Comparison of ENCODE assay signal across 23 cellular contexts in the genomic region with DNA sequence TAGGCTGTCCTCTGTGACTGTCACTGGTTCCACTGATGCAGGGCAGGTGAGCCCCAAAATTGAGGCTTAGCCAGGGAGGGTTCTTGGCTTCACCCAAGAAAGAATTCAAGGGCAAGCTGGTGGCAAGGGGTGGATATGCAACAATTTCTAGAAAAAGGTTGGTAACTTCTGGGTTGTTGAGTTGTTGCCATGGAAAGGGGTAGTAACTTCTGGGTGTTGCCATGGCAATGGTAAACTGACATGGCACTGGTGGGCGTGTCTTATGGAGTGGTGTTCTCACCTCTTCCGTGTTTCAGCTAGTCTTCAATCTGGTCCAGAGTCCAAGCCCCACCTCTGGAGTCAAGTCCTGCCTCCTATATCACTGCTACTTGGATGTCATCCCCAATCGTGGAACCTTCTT. TPM values are rescaled to one million over a fixed set of nuclear protein-coding genes. Genes with fewer than 3 reads are reported as not detected.
DNase-seq lines count a peak whose midpoint lies in the region; ATAC-seq and TF ChIP-seq lines count a peak whose summit lies in the region.
"Had no signal": no experiment of that assay in that cellular context is flagged by ENCODE, and none has a peak within 500 bp of the region (broad histone marks: within the 10 kb centered on the region; RNA-seq: fewer than 3 reads in every experiment).

No MANE protein-coding gene starts in this region.

- no peak overlapping the region for H3K23ac ChIP-seq in trophoblast cell (ENCODE audit: low read length)

- no peaks in the 10 kb centered on the region for H3K79me2 ChIP-seq in trophoblast cell (ENCODE audit: control insufficient read depth, insufficient read depth, low read length, poor library complexity)

- H4K8ac ChIP-seq in trophoblast cell (ENCODE audit: low read depth, low read length) = no peak overlapping the region

- H2AK5ac ChIP-seq in trophoblast cell (ENCODE audit: low read length) = no peak overlapping the region

- no peak overlapping the region for H3K4ac ChIP-seq in trophoblast cell (ENCODE audit: low read depth, low read length)

- no peaks in the 10 kb centered on the region for H3K9me3 ChIP-seq in trophoblast cell (ENCODE audit: insufficient read depth, low read depth, low read length)
- H3K9me3 ChIP-seq: uterus had no signal

- no peak overlapping the region for H3K4me3 ChIP-seq in trophoblast cell (ENCODE audit: low read depth, low read length)
- H3K4me3 ChIP-seq: uterus had no signal

- peaks cover 4% of the 10 kb centered on the region for H3K79me1 ChIP-seq in trophoblast cell (ENCODE audit: low read length)

- WGBS in trophoblast cell (ENCODE audit: extremely low coverage, insufficient coverage, insufficient read length) = no CpG with 5 or more reads among the region's 3 CpGs

- no peak overlapping the region for H4K12ac ChIP-seq in trophoblast cell (ENCODE audit: low read depth, low read length)

- H3K14ac ChIP-seq in trophoblast cell (ENCODE audit: low read length) = no peak overlapping the region

- no peak overlapping the region for H3K27ac ChIP-seq in foreskin keratinocyte
- H3K27ac ChIP-seq in trophoblast cell (ENCODE audit: low read depth, low read length) = no peak overlapping the region
- H3K27ac ChIP-seq: uterus had no signal

- H3K36me3 ChIP-seq in trophoblast cell (ENCODE audit: control insufficient read depth in 1 of 2, insufficient read depth in 2 of 2, low read length in 2 of 2) = no peaks in the 10 kb centered on the region
- H3K36me3 ChIP-seq: uterus had no signal

- H3K18ac ChIP-seq in trophoblast cell (ENCODE audit: low read length) = no peak overlapping the region

- H3K4me2 ChIP-seq in trophoblast cell (ENCODE audit: low read length) = no peak overlapping the region

- H3K27me3 ChIP-seq in foreskin keratinocyte = no peaks in the 10 kb centered on the region
- H3K27me3 ChIP-seq in trophoblast cell (ENCODE audit: insufficient read depth, low read length) = no peaks in the 10 kb centered on the region
- H3K27me3 ChIP-seq: uterus had no signal

- no peak overlapping the region for H2BK12ac ChIP-seq in trophoblast cell (ENCODE audit: low read length)

- ATAC-seq in foreskin keratinocyte (peak; percentile 10), GM18520 (IDR thresholded peaks at IDR 0.05; ENCODE audit: unreplicated experiment) (no peak)
- no peak for ATAC-seq in activated CD4-positive, CD25-positive, alpha-beta regulatory T cell treated with anti-CD3 and anti-CD28 coated beads, Interleukin-2, amount 50 U/mL, for 24 hours

- H2AFZ ChIP-seq in trophoblast cell (ENCODE audit: insufficient read depth, low read length, poor library complexity) = no peak overlapping the region

- peak; percentile 57 for DNase-seq in activated effector memory CD4-positive, alpha-beta T cell treated with anti-CD3 and anti-CD28 coated beads, Interleukin-2, amount 50 U/mL, for 16 hours
- no peak for DNase-seq in activated effector memory CD4-positive, alpha-beta T cell treated with Interleukin-2 at 50 U/mL for 16 hours
- peak; percentile 55 for DNase-seq in MV-4-11 (lab: John Stamatoyannopoulos, UW)
- no peak for DNase-seq in foreskin keratinocyte
- no peak for DNase-seq in trophoblast cell
- DNase-seq in DMS79 treated with DMSO at 0.1 percent for 48 hours (lab: John Stamatoyannopoulos, UW) = no peak
- DNase-seq: activated CD8-positive, alpha-beta memory T cell treated with anti-CD3 and anti-CD28 coated beads, Interleukin-2, amount 50 U/mL, for 48 hours; activated gamma-delta T cell treated with Interleukin-2 at 50 U/mL for 16 hours; amniotic stem cell; CD4-positive, CD25-positive, alpha-beta regulatory T cell; dermis blood vessel endothelial cell; foreskin melanocyte; Kasumi-1; NCI-H1436 treated with DMSO at 0.1 percent for 48 hours; NCI-H82; stimulated activated CD8-positive, alpha-beta memory T cell treated with anti-CD3 and anti-CD28 coated beads, Interleukin-4, amount 100 ng/mL, for 48 hours; uterus had no signal

- H3K4me1 ChIP-seq in foreskin keratinocyte (no peaks in the 10 kb centered on the region), trophoblast cell (ENCODE audit: control insufficient read depth in 1 of 2, insufficient read depth in 2 of 2, low read length in 2 of 2) (peaks cover 0 to 7% of the 10 kb centered on the region in 2 experiments)
- H3K4me1 ChIP-seq: uterus had no signal

- H2BK120ac ChIP-seq in trophoblast cell (ENCODE audit: insufficient read depth, low read length, poor library complexity) = no peak overlapping the region

- H4K91ac ChIP-seq in trophoblast cell (ENCODE audit: low read depth, low read length) = no peak overlapping the region

- no peak for TF ChIP-seq CTCF in foreskin keratinocyte (conservative IDR thresholded peaks at IDR 0.05)

- H2BK5ac ChIP-seq in trophoblast cell (ENCODE audit: low read depth, low read length, poor library complexity) = no peak overlapping the region

- H3K9ac ChIP-seq in trophoblast cell (ENCODE audit: low read length) = no peak overlapping the region

RNA-seq across cellular contexts. Expression of a gene that starts 9.5 kb away (rescaled TPM):
- total RNA-seq in foreskin keratinocyte = 0.49 TPM in 1 of 2 replicates, not detected in the other
- 0.26 and 0.44 TPM in 2 replicates for polyA plus RNA-seq in foreskin keratinocyte
- polyA plus RNA-seq in trophoblast cell (2013) = 0.30 and 0.39 TPM in 2 replicates
- total RNA-seq: cardiac septum; CD4-positive, CD25-positive, alpha-beta regulatory T cell; dermis blood vessel endothelial cell; pulmonary artery endothelial cell; subcutaneous adipose tissue had no signal

RNA-seq across cellular contexts. Expression of a gene that starts 45.9 kb away (rescaled TPM):
- 6.5 and 6.9 TPM in 2 replicates for total RNA-seq in foreskin keratinocyte
- 6.2 and 7.4 TPM in 2 replicates for polyA plus RNA-seq in foreskin keratinocyte
- polyA plus RNA-seq in trophoblast cell (2013) = 1.2 and 1.4 TPM in 2 replicates
- total RNA-seq: cardiac septum; CD4-positive, CD25-positive, alpha-beta regulatory T cell; dermis blood vessel endothelial cell; mesothelial cell of epicardium; pulmonary artery endothelial cell had no signal
- polyA plus RNA-seq: CD4-positive, CD25-positive, alpha-beta regulatory T cell had no signal

Comparison
In these comparisons a context has a peak if more than half of its experiments do, and no peak if none do; other contexts are left out.
1. DNase-seq: peak in activated effector memory CD4-positive, alpha-beta T cell treated with anti-CD3 and anti-CD28 coated beads, Interleukin-2, amount 50 U/mL, for 16 hours (single experiment) and MV-4-11 (single experiment); none in activated effector memory CD4-positive, alpha-beta T cell treated with Interleukin-2 at 50 U/mL for 16 hours (single experiment), foreskin keratinocyte (0 of 2), trophoblast cell (0 of 2) and DMS79 treated with DMSO at 0.1 percent for 48 hours (single experiment).